Comparison of ENCODE assay signal across 8 cellular contexts in the genomic region with DNA sequence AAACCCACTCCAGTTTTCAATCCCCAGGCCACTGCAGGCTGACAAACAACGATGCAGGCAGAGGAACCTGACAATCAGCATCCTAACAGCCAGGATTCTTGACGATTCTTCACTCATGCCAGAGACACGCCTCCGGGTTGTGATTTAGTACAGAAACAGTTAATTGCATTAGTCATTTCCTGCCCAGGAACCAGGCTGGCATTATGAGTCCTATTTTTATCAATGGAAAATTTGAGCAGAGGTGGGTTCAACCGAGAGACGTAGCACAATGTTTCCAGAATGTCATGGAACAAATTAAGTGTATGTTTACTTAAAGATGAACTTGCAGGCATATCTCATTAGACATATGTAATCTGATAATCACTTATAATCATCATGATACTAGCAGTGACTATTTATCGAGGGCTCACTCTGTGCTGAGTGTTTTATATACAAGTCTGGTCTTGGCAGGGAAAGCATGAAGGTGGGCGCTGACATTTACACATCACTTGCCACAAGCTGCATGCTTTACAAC.
DNase-seq lines count a peak whose midpoint lies in the region; ATAC-seq and TF ChIP-seq lines count a peak whose summit lies in the region.

No MANE protein-coding gene starts in this region.

- TF ChIP-seq CTCF in SK-N-SH (IDR thresholded peaks at IDR 0.05): no peak
- TF ChIP-seq CTCF in esophagus squamous epithelium (IDR thresholded peaks at IDR 0.05): no peak
- no peak for TF ChIP-seq CTCF in stomach (IDR thresholded peaks at IDR 0.05)

- no peak overlapping the region for H3K4me3 Mint-ChIP-seq in stimulated activated memory B cell treated with anti-CD40 and anti-IgM and Interleukin-4, amounts not matched to agents 10 μg/mL and 1 μg/mL and 100 μg/mL, for 72 hours

- H3K4me3 ChIP-seq in SK-N-SH (ENCODE audit: low read depth in 2 of 2, low read length in 1 of 2) (0 out of 4 replicates have a peak overlapping the region, but pooled peaks of 1 of the 2 experiments have one; percentile 10), esophagus squamous epithelium (no peak overlapping the region), stomach (no peak overlapping the region)

- 8% methylated on average over 8 of the region's 8 CpGs for WGBS in SK-N-SH (ENCODE audit: low lambda C conversion rate)
- 12 to 14% methylated on average over 8 of the region's 8 CpGs for WGBS in esophagus squamous epithelium, 2 donors
- 39 to 51% (median 46%) methylated on average over 8 of the region's 8 CpGs for WGBS in stomach, 5 donors

- H3K27ac Mint-ChIP-seq in stimulated activated memory B cell treated with anti-CD40 and anti-IgM and Interleukin-4, amounts not matched to agents 10 μg/mL and 1 μg/mL and 100 μg/mL, for 72 hours: peak overlapping the region; percentile 82

- peaks cover 13 to 24% of the 10 kb centered on the region in 2 experiments for H3K4me1 ChIP-seq in SK-N-SH (ENCODE audit: control insufficient read depth in 1 of 2, insufficient read depth in 2 of 2, low read depth in 1 of 2, low read length in 1 of 2)
- peaks cover 6 to 33% (median 11%) of the 10 kb centered on the region in 3 donors for H3K4me1 ChIP-seq in esophagus squamous epithelium
- peaks cover 0 to 12% (median 8%) of the 10 kb centered on the region in 4 donors for H3K4me1 ChIP-seq in stomach

- TF ChIP-seq POLR2A in esophagus squamous epithelium (IDR thresholded peaks at IDR 0.05) (no peak), stomach (IDR thresholded peaks at IDR 0.05) (no peak)

- H3K79me2 ChIP-seq in SK-N-SH (ENCODE audit: insufficient read depth): no peaks in the 10 kb centered on the region; the same call in 1 of the 2 replicates

- H3K9ac ChIP-seq in SK-N-SH: peak overlapping the region; percentile 21; the same call in 1 of the 2 replicates

- TF ChIP-seq EP300 in SK-N-SH (IDR thresholded peaks at IDR 0.05; ENCODE audit: borderline replicate concordance in 1 of 2, low read depth in 1 of 2, low read length in 1 of 2) (peak; percentile 87 to 93), stomach (IDR thresholded peaks at IDR 0.05) (no peak)

- intact Hi-C loops in esophagus squamous epithelium (cut with DNase I) (no loop called here), stomach (cut with DNase I; ENCODE audit: low total_unique reads) (no loop called here)

- CTCF ChIA-PET in SK-N-SH (lab: Yijun Ruan, JAX): interaction anchor here (0.7 to 14.0 kb wide), 15 partner anchors 9 to 347 kb away, joined by 3 to 192 read pairs (median 6); a partner anchor contains a TSS

- H3K27me3 ChIP-seq in SK-N-SH (ENCODE audit: insufficient read depth) (no peaks in the 10 kb centered on the region), esophagus squamous epithelium (no peaks in the 10 kb centered on the region), stomach (no peaks in the 10 kb centered on the region)

- DNase-seq in activated T-cell treated with anti-CD3 and anti-CD28 coated beads for 24 hours (ENCODE audit: low read depth) (peak; percentile 54), SK-N-SH (peak; percentile 73), esophagus squamous epithelium (lab: John Stamatoyannopoulos, UW) (no peak), stomach (no peak)
- no peak for DNase-seq in activated T-cell treated with anti-CD3 and anti-CD28 coated beads, Interleukin-2, amount 50 U/mL, for 1 hour

- H4K20me1 ChIP-seq in SK-N-SH (ENCODE audit: insufficient read depth): 0 out of 2 replicates have a peak, but pooled peaks cover 3% of the 10 kb centered on the region

- no peaks in the 10 kb centered on the region for H3K9me2 ChIP-seq in SK-N-SH

- peaks cover 14% of the 10 kb centered on the region for H3K4me1 Mint-ChIP-seq in stimulated activated memory B cell treated with anti-CD40 and anti-IgM and Interleukin-4, amounts not matched to agents 10 μg/mL and 1 μg/mL and 100 μg/mL, for 72 hours

- H3K36me3 ChIP-seq in SK-N-SH (replicated peaks in 1 of 2; ENCODE audit: control insufficient read depth in 1 of 2, insufficient read depth in 2 of 2, low read length in 1 of 2) (peaks cover 0 to 10% of the 10 kb centered on the region in 2 experiments), esophagus squamous epithelium (no peaks in the 10 kb centered on the region), stomach (peaks cover 0 to 22% (median 0%) of the 10 kb centered on the region in 4 donors)

- ATAC-seq in stimulated activated memory B cell treated with anti-CD40 and anti-IgM and Interleukin-4, amounts not matched to agents 10 μg/mL and 1 μg/mL and 100 μg/mL, for 72 hours: peak; percentile 71
- ATAC-seq in GM21447 (IDR thresholded peaks at IDR 0.05; ENCODE audit: unreplicated experiment) (no peak), HG02798 (IDR thresholded peaks at IDR 0.05; ENCODE audit: poor library complexity, unreplicated experiment) (no peak)

- H3K27me3 Mint-ChIP-seq in stimulated activated memory B cell treated with anti-CD40 and anti-IgM and Interleukin-4, amounts not matched to agents 10 μg/mL and 1 μg/mL and 100 μg/mL, for 72 hours: no peaks in the 10 kb centered on the region

- H3K9me3 ChIP-seq in SK-N-SH (no peaks in the 10 kb centered on the region), esophagus squamous epithelium (no peaks in the 10 kb centered on the region), stomach (no peaks in the 10 kb centered on the region)

- POLR2A ChIA-PET in SK-N-SH (lab: Yijun Ruan, JAX): no interaction called here

- TF ChIP-seq RAD21 in SK-N-SH (IDR thresholded peaks at IDR 0.05; ENCODE audit: low read length): 0 out of 2 replicates have a peak, but pooled peaks have one; percentile 16

- H3K27ac ChIP-seq in SK-N-SH (ENCODE audit: low read depth in 2 of 2, low read length in 1 of 2): peak overlapping the region; percentile 83 to 92
- peak overlapping the region; percentile 68 to 88 (median 81) for H3K27ac ChIP-seq in esophagus squamous epithelium
- peak overlapping the region in 1 of 5 donors; percentile 32 for H3K27ac ChIP-seq in stomach

- H2AFZ ChIP-seq in SK-N-SH (ENCODE audit: low read depth): no peak overlapping the region

- H3F3A ChIP-seq in SK-N-SH (replicated peaks; ENCODE audit: insufficient read depth): peaks cover 27% of the 10 kb centered on the region

- H3K4me2 ChIP-seq in SK-N-SH: peak overlapping the region; percentile 67

- peaks cover 2% of the 10 kb centered on the region for H3K9me3 Mint-ChIP-seq in stimulated activated memory B cell treated with anti-CD40 and anti-IgM and Interleukin-4, amounts not matched to agents 10 μg/mL and 1 μg/mL and 100 μg/mL, for 72 hours

- no peaks in the 10 kb centered on the region for H3K36me3 Mint-ChIP-seq in stimulated activated memory B cell treated with anti-CD40 and anti-IgM and Interleukin-4, amounts not matched to agents 10 μg/mL and 1 μg/mL and 100 μg/mL, for 72 hours

TF ChIP-seq in SK-N-SH, 30 proteins besides CTCF, POLR2A, EP300 and RAD21 (continues in another document):
- TF ChIP-seq SIN3A (IDR thresholded peaks at IDR 0.05; ENCODE audit: borderline replicate concordance, low read depth, low read length): peak; percentile 77; the same call in 1 of the 2 replicates
- TF ChIP-seq GABPA (IDR thresholded peaks at IDR 0.05; ENCODE audit: low read depth): no peak
- peak; percentile 69; the same call in 1 of the 2 replicates for TF ChIP-seq TEAD4 (IDR thresholded peaks at IDR 0.05; ENCODE audit: borderline replicate concordance, insufficient read depth)
- peak; percentile 92 for TF ChIP-seq MEF2A (IDR thresholded peaks at IDR 0.05; ENCODE audit: borderline replicate concordance, low read depth)
- TF ChIP-seq POLR2AphosphoS5 (IDR thresholded peaks at IDR 0.05; ENCODE audit: low read depth, low read length): peak; percentile 45; the same call in 1 of the 2 replicates
- peak; percentile 74; the same call in 1 of the 2 replicates for TF ChIP-seq MXI1 (IDR thresholded peaks at IDR 0.05; ENCODE audit: low read depth, low read length)
- TF ChIP-seq YY1 (IDR thresholded peaks at IDR 0.05; ENCODE audit: low read depth): no peak
- TF ChIP-seq RCOR1 (IDR thresholded peaks at IDR 0.05; ENCODE audit: low read length): peak; percentile 66
- peak; percentile 96 for TF ChIP-seq TCF12 (IDR thresholded peaks at IDR 0.05)
- TF ChIP-seq, protein P1, sequence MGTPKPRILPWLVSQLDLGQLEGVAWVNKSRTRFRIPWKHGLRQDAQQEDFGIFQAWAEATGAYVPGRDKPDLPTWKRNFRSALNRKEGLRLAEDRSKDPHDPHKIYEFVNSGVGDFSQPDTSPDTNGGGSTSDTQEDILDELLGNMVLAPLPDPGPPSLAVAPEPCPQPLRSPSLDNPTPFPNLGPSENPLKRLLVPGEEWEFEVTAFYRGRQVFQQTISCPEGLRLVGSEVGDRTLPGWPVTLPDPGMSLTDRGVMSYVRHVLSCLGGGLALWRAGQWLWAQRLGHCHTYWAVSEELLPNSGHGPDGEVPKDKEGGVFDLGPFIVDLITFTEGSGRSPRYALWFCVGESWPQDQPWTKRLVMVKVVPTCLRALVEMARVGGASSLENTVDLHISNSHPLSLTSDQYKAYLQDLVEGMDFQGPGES (IDR thresholded peaks at IDR 0.05; ENCODE audit: low read depth, low read length): no peak
- TF ChIP-seq EZH2phosphoT487 (IDR thresholded peaks at IDR 0.05; ENCODE audit: borderline replicate concordance, low read depth): no peak
- TF ChIP-seq CHD2 (IDR thresholded peaks at IDR 0.05; ENCODE audit: low read length, partially characterized antibody): no peak
- TF ChIP-seq, protein P2, sequence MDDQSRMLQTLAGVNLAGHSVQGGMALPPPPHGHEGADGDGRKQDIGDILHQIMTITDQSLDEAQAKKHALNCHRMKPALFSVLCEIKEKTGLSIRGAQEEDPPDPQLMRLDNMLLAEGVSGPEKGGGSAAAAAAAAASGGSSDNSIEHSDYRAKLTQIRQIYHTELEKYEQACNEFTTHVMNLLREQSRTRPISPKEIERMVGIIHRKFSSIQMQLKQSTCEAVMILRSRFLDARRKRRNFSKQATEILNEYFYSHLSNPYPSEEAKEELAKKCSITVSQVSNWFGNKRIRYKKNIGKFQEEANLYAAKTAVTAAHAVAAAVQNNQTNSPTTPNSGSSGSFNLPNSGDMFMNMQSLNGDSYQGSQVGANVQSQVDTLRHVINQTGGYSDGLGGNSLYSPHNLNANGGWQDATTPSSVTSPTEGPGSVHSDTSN (IDR thresholded peaks at IDR 0.05): peak; percentile 96
- TF ChIP-seq RFX5 (IDR thresholded peaks at IDR 0.05; ENCODE audit: low read length): peak; percentile 71; the same call in 1 of the 2 replicates
- TF ChIP-seq FOXJ3 (CRISPR knock-in tag; IDR thresholded peaks at IDR 0.05): no peak
- TF ChIP-seq FOXM1 (IDR thresholded peaks at IDR 0.05; ENCODE audit: low read depth): 0 out of 2 replicates have a peak, but pooled peaks have one; percentile 54

Comparison
In these comparisons a context has a peak if more than half of its experiments do, and no peak if none do; other contexts are left out.
1. DNase-seq: peak in activated T-cell treated with anti-CD3 and anti-CD28 coated beads for 24 hours (single experiment) and SK-N-SH (single experiment); none in activated T-cell treated with anti-CD3 and anti-CD28 coated beads, Interleukin-2, amount 50 U/mL, for 1 hour (single experiment), esophagus squamous epithelium (single experiment) and stomach (single experiment).